Comparison of ENCODE assay signal across 3 cellular contexts in the genomic region with DNA sequence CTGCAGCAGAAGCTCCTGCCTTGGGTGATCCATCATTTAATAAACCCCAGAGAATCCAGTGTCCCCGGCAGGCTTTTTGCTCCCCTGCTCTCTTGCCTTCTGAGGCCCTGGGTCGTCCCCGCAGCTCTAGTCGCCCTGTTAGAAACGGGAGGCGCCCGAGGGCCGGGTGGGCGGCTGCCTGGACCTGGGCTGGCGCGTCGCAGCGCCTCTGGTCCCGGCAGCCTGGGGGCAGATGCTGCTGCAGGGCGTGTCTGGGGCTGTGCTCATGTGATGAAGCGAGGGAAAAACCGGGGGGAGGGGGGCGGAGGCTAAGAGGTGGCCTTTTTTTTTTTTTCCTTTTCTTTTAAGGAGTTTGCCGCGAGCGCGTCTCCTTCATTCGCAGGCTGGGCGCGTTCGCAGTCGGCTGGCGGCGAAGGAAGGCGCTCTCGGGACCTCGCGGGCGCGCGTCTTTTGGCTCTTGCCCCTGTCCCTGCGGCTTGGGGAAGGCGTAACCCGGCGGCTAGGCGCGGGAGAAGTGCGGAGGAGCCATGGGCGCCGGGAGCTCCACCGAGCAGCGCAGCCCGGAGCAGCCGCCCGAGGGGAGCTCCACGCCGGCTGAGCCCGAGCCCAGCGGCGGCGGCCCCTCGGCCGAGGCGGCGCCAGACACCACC.
TF ChIP-seq lines count a peak whose summit lies in the region.

No MANE protein-coding gene starts in this region.

TF ChIP-seq in A549, 52 proteins besides CTCF, POLR2A, EP300 and RAD21:
- TF ChIP-seq RNF2 (IDR thresholded peaks at IDR 0.05; ENCODE audit: borderline replicate concordance, low read depth) = no peak
- no peak for TF ChIP-seq HOXB13 (CRISPR knock-in tag; IDR thresholded peaks at IDR 0.05; ENCODE audit: low read depth)
- no peak for TF ChIP-seq RCOR1 (IDR thresholded peaks at IDR 0.05; ENCODE audit: low read depth, low read length)
- TF ChIP-seq MAZ (IDR thresholded peaks at IDR 0.05; ENCODE audit: borderline replicate concordance, low read depth, low read length) = no peak
- 0 out of 3 replicates have a peak, but pooled peaks have one; percentile 7 for TF ChIP-seq SMC3 (IDR thresholded peaks at IDR 0.05)
- TF ChIP-seq, protein P1, sequence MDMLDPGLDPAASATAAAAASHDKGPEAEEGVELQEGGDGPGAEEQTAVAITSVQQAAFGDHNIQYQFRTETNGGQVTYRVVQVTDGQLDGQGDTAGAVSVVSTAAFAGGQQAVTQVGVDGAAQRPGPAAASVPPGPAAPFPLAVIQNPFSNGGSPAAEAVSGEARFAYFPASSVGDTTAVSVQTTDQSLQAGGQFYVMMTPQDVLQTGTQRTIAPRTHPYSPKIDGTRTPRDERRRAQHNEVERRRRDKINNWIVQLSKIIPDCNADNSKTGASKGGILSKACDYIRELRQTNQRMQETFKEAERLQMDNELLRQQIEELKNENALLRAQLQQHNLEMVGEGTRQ (IDR thresholded peaks at IDR 0.05) = no peak
- TF ChIP-seq CEBPB (IDR thresholded peaks at IDR 0.05) = no peak
- TF ChIP-seq, protein P2, sequence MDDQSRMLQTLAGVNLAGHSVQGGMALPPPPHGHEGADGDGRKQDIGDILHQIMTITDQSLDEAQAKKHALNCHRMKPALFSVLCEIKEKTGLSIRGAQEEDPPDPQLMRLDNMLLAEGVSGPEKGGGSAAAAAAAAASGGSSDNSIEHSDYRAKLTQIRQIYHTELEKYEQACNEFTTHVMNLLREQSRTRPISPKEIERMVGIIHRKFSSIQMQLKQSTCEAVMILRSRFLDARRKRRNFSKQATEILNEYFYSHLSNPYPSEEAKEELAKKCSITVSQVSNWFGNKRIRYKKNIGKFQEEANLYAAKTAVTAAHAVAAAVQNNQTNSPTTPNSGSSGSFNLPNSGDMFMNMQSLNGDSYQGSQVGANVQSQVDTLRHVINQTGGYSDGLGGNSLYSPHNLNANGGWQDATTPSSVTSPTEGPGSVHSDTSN (IDR thresholded peaks at IDR 0.05) = no peak
- peak; percentile 30; the same call in 1 of the 2 replicates for TF ChIP-seq PHF8 (IDR thresholded peaks at IDR 0.05; ENCODE audit: borderline replicate concordance, low read depth)
- TF ChIP-seq, protein P3, sequence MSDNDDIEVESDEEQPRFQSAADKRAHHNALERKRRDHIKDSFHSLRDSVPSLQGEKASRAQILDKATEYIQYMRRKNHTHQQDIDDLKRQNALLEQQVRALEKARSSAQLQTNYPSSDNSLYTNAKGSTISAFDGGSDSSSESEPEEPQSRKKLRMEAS (IDR thresholded peaks at IDR 0.05) = peak; percentile 16; the same call in 1 of the 2 replicates
- no peak for TF ChIP-seq JUNB (IDR thresholded peaks at IDR 0.05)
- TF ChIP-seq, protein P4, sequence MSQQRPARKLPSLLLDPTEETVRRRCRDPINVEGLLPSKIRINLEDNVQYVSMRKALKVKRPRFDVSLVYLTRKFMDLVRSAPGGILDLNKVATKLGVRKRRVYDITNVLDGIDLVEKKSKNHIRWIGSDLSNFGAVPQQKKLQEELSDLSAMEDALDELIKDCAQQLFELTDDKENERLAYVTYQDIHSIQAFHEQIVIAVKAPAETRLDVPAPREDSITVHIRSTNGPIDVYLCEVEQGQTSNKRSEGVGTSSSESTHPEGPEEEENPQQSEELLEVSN (IDR thresholded peaks at IDR 0.05; ENCODE audit: borderline replicate concordance, low read depth) = no peak; the same call in 1 of the 2 replicates
- TF ChIP-seq CHD2 (IDR thresholded peaks at IDR 0.05; ENCODE audit: low read length, partially characterized antibody) = no peak
TF ChIP-seq in A549: peak in this region for 3.

TF ChIP-seq in GM23338, 12 proteins besides CTCF, POLR2A, EP300 and RAD21:
- no peak for TF ChIP-seq ZNF114 (CRISPR knock-in tag; IDR thresholded peaks at IDR 0.05)
- peak; percentile 37; the same call in 1 of the 2 replicates for TF ChIP-seq CREB1 (CRISPR knock-in tag; IDR thresholded peaks at IDR 0.05; ENCODE audit: low read depth)
- peak; percentile 66 for TF ChIP-seq POLR2AphosphoS5 (IDR thresholded peaks at IDR 0.05; ENCODE audit: low read depth)
- TF ChIP-seq, protein P5, sequence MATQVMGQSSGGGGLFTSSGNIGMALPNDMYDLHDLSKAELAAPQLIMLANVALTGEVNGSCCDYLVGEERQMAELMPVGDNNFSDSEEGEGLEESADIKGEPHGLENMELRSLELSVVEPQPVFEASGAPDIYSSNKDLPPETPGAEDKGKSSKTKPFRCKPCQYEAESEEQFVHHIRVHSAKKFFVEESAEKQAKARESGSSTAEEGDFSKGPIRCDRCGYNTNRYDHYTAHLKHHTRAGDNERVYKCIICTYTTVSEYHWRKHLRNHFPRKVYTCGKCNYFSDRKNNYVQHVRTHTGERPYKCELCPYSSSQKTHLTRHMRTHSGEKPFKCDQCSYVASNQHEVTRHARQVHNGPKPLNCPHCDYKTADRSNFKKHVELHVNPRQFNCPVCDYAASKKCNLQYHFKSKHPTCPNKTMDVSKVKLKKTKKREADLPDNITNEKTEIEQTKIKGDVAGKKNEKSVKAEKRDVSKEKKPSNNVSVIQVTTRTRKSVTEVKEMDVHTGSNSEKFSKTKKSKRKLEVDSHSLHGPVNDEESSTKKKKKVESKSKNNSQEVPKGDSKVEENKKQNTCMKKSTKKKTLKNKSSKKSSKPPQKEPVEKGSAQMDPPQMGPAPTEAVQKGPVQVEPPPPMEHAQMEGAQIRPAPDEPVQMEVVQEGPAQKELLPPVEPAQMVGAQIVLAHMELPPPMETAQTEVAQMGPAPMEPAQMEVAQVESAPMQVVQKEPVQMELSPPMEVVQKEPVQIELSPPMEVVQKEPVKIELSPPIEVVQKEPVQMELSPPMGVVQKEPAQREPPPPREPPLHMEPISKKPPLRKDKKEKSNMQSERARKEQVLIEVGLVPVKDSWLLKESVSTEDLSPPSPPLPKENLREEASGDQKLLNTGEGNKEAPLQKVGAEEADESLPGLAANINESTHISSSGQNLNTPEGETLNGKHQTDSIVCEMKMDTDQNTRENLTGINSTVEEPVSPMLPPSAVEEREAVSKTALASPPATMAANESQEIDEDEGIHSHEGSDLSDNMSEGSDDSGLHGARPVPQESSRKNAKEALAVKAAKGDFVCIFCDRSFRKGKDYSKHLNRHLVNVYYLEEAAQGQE (IDR thresholded peaks at IDR 0.05; ENCODE audit: unreplicated experiment) = no peak
- TF ChIP-seq ZNF331 (CRISPR knock-in tag; IDR thresholded peaks at IDR 0.05; ENCODE audit: low read depth) = no peak

TF ChIP-seq in K562, 482 proteins besides CTCF, POLR2A, EP300 and RAD21 (continues in another document):
- TF ChIP-seq, protein P6, sequence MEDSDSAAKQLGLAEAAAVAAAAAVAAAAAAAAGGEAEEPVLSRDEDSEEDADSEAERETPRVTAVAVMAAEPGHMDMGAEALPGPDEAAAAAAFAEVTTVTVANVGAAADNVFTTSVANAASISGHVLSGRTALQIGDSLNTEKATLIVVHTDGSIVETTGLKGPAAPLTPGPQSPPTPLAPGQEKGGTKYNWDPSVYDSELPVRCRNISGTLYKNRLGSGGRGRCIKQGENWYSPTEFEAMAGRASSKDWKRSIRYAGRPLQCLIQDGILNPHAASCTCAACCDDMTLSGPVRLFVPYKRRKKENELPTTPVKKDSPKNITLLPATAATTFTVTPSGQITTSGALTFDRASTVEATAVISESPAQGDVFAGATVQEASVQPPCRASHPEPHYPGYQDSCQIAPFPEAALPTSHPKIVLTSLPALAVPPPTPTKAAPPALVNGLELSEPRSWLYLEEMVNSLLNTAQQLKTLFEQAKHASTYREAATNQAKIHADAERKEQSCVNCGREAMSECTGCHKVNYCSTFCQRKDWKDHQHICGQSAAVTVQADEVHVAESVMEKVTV (CRISPR knock-in tag; IDR thresholded peaks at IDR 0.05) = no peak
- 0 out of 4 replicates have a peak, but pooled peaks of 1 of the 2 experiments have one; percentile 33 for TF ChIP-seq TRIM24 (IDR thresholded peaks at IDR 0.05)
- TF ChIP-seq, protein P7, sequence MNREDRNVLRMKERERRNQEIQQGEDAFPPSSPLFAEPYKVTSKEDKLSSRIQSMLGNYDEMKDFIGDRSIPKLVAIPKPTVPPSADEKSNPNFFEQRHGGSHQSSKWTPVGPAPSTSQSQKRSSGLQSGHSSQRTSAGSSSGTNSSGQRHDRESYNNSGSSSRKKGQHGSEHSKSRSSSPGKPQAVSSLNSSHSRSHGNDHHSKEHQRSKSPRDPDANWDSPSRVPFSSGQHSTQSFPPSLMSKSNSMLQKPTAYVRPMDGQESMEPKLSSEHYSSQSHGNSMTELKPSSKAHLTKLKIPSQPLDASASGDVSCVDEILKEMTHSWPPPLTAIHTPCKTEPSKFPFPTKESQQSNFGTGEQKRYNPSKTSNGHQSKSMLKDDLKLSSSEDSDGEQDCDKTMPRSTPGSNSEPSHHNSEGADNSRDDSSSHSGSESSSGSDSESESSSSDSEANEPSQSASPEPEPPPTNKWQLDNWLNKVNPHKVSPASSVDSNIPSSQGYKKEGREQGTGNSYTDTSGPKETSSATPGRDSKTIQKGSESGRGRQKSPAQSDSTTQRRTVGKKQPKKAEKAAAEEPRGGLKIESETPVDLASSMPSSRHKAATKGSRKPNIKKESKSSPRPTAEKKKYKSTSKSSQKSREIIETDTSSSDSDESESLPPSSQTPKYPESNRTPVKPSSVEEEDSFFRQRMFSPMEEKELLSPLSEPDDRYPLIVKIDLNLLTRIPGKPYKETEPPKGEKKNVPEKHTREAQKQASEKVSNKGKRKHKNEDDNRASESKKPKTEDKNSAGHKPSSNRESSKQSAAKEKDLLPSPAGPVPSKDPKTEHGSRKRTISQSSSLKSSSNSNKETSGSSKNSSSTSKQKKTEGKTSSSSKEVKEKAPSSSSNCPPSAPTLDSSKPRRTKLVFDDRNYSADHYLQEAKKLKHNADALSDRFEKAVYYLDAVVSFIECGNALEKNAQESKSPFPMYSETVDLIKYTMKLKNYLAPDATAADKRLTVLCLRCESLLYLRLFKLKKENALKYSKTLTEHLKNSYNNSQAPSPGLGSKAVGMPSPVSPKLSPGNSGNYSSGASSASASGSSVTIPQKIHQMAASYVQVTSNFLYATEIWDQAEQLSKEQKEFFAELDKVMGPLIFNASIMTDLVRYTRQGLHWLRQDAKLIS (CRISPR knock-in tag; IDR thresholded peaks at IDR 0.05) = no peak
- no peak for TF ChIP-seq MEIS2 (IDR thresholded peaks at IDR 0.05; ENCODE audit: partially characterized antibody)
- TF ChIP-seq ZNF12 (CRISPR knock-in tag; IDR thresholded peaks at IDR 0.05) = no peak
- TF ChIP-seq, protein P8, sequence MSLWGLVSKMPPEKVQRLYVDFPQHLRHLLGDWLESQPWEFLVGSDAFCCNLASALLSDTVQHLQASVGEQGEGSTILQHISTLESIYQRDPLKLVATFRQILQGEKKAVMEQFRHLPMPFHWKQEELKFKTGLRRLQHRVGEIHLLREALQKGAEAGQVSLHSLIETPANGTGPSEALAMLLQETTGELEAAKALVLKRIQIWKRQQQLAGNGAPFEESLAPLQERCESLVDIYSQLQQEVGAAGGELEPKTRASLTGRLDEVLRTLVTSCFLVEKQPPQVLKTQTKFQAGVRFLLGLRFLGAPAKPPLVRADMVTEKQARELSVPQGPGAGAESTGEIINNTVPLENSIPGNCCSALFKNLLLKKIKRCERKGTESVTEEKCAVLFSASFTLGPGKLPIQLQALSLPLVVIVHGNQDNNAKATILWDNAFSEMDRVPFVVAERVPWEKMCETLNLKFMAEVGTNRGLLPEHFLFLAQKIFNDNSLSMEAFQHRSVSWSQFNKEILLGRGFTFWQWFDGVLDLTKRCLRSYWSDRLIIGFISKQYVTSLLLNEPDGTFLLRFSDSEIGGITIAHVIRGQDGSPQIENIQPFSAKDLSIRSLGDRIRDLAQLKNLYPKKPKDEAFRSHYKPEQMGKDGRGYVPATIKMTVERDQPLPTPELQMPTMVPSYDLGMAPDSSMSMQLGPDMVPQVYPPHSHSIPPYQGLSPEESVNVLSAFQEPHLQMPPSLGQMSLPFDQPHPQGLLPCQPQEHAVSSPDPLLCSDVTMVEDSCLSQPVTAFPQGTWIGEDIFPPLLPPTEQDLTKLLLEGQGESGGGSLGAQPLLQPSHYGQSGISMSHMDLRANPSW (CRISPR knock-in tag; IDR thresholded peaks at IDR 0.05) = no peak
- TF ChIP-seq, protein P9, sequence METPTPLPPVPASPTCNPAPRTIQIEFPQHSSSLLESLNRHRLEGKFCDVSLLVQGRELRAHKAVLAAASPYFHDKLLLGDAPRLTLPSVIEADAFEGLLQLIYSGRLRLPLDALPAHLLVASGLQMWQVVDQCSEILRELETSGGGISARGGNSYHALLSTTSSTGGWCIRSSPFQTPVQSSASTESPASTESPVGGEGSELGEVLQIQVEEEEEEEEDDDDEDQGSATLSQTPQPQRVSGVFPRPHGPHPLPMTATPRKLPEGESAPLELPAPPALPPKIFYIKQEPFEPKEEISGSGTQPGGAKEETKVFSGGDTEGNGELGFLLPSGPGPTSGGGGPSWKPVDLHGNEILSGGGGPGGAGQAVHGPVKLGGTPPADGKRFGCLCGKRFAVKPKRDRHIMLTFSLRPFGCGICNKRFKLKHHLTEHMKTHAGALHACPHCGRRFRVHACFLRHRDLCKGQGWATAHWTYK (CRISPR knock-in tag; IDR thresholded peaks at IDR 0.05) = no peak
- no peak for TF ChIP-seq PRPF4 (IDR thresholded peaks at IDR 0.05; ENCODE audit: insufficient read depth, low read depth, low read length, poor library complexity, severe bottlenecking)
- no peak for TF ChIP-seq ATF1 (CRISPR knock-in tag; IDR thresholded peaks at IDR 0.05)
- no peak for TF ChIP-seq ATF1 (tag; IDR thresholded peaks at IDR 0.05)
- peak; percentile 63 for TF ChIP-seq TBP (optimal IDR thresholded peaks at IDR 0.05; ENCODE audit: low read depth, low read length)
- TF ChIP-seq, protein P10, sequence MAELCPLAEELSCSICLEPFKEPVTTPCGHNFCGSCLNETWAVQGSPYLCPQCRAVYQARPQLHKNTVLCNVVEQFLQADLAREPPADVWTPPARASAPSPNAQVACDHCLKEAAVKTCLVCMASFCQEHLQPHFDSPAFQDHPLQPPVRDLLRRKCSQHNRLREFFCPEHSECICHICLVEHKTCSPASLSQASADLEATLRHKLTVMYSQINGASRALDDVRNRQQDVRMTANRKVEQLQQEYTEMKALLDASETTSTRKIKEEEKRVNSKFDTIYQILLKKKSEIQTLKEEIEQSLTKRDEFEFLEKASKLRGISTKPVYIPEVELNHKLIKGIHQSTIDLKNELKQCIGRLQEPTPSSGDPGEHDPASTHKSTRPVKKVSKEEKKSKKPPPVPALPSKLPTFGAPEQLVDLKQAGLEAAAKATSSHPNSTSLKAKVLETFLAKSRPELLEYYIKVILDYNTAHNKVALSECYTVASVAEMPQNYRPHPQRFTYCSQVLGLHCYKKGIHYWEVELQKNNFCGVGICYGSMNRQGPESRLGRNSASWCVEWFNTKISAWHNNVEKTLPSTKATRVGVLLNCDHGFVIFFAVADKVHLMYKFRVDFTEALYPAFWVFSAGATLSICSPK (IDR thresholded peaks at IDR 0.05; ENCODE audit: borderline replicate concordance) = no peak
- no peak for TF ChIP-seq ZFP36 (IDR thresholded peaks at IDR 0.05; ENCODE audit: low read depth, low read length, partially characterized antibody)
- TF ChIP-seq, protein P11, sequence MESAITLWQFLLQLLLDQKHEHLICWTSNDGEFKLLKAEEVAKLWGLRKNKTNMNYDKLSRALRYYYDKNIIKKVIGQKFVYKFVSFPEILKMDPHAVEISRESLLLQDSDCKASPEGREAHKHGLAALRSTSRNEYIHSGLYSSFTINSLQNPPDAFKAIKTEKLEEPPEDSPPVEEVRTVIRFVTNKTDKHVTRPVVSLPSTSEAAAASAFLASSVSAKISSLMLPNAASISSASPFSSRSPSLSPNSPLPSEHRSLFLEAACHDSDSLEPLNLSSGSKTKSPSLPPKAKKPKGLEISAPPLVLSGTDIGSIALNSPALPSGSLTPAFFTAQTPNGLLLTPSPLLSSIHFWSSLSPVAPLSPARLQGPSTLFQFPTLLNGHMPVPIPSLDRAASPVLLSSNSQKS (CRISPR knock-in tag; IDR thresholded peaks at IDR 0.05) = no peak
- TF ChIP-seq MTA2 (IDR thresholded peaks at IDR 0.05; ENCODE audit: low read depth) = no peak
- no peak for TF ChIP-seq NR2C1 (IDR thresholded peaks at IDR 0.05)
- no peak for TF ChIP-seq NR2C1 (tag; IDR thresholded peaks at IDR 0.05)
- no peak for TF ChIP-seq NFYB (IDR thresholded peaks at IDR 0.05; ENCODE audit: extremely low read depth, insufficient read length)
- no peak for TF ChIP-seq GATA2 (CRISPR knock-in tag; IDR thresholded peaks at IDR 0.05)
- no peak for TF ChIP-seq ZNF79 (CRISPR knock-in tag; IDR thresholded peaks at IDR 0.05; ENCODE audit: low read depth)
- TF ChIP-seq ZNF785 (CRISPR knock-in tag; IDR thresholded peaks at IDR 0.05) = no peak
- no peak for TF ChIP-seq FOSL1 (tag; conservative IDR thresholded peaks at IDR 0.05)
- TF ChIP-seq ILK (tag; IDR thresholded peaks at IDR 0.05; ENCODE audit: borderline replicate concordance, low read depth) = no peak
